ENCODE assay signal across 1 cellular context in genomic region chr13:77838271-77838670, GRCh38.
TF ChIP-seq lines count a peak whose summit lies in the region.

No MANE protein-coding gene starts in this region.

TF ChIP-seq in GM23338, 12 proteins besides CTCF, POLR2A, EP300 and RAD21 (continued from another document):
- TF ChIP-seq, protein P1, sequence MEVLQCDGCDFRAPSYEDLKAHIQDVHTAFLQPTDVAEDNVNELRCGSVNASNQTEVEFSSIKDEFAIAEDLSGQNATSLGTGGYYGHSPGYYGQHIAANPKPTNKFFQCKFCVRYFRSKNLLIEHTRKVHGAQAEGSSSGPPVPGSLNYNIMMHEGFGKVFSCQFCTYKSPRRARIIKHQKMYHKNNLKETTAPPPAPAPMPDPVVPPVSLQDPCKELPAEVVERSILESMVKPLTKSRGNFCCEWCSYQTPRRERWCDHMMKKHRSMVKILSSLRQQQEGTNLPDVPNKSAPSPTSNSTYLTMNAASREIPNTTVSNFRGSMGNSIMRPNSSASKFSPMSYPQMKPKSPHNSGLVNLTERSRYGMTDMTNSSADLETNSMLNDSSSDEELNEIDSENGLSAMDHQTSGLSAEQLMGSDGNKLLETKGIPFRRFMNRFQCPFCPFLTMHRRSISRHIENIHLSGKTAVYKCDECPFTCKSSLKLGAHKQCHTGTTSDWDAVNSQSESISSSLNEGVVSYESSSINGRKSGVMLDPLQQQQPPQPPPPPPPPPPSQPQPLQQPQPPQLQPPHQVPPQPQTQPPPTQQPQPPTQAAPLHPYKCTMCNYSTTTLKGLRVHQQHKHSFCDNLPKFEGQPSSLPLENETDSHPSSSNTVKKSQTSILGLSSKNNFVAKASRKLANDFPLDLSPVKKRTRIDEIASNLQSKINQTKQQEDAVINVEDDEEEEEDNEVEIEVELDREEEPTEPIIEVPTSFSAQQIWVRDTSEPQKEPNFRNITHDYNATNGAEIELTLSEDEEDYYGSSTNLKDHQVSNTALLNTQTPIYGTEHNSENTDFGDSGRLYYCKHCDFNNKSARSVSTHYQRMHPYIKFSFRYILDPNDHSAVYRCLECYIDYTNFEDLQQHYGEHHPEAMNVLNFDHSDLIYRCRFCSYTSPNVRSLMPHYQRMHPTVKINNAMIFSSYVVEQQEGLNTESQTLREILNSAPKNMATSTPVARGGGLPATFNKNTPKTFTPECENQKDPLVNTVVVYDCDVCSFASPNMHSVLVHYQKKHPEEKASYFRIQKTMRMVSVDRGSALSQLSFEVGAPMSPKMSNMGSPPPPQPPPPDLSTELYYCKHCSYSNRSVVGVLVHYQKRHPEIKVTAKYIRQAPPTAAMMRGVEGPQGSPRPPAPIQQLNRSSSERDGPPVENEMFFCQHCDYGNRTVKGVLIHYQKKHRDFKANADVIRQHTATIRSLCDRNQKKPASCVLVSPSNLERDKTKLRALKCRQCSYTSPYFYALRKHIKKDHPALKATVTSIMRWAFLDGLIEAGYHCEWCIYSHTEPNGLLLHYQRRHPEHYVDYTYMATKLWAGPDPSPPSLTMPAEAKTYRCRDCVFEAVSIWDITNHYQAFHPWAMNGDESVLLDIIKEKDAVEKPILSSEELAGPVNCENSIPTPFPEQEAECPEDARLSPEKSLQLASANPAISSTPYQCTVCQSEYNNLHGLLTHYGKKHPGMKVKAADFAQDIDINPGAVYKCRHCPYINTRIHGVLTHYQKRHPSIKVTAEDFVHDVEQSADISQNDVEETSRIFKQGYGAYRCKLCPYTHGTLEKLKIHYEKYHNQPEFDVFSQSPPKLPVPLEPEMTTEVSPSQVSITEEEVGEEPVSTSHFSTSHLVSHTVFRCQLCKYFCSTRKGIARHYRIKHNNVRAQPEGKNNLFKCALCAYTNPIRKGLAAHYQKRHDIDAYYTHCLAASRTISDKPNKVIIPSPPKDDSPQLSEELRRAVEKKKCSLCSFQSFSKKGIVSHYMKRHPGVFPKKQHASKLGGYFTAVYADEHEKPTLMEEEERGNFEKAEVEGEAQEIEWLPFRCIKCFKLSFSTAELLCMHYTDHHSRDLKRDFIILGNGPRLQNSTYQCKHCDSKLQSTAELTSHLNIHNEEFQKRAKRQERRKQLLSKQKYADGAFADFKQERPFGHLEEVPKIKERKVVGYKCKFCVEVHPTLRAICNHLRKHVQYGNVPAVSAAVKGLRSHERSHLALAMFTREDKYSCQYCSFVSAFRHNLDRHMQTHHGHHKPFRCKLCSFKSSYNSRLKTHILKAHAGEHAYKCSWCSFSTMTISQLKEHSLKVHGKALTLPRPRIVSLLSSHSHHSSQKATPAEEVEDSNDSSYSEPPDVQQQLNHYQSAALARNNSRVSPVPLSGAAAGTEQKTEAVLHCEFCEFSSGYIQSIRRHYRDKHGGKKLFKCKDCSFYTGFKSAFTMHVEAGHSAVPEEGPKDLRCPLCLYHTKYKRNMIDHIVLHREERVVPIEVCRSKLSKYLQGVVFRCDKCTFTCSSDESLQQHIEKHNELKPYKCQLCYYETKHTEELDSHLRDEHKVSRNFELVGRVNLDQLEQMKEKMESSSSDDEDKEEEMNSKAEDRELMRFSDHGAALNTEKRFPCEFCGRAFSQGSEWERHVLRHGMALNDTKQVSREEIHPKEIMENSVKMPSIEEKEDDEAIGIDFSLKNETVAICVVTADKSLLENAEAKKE (CRISPR knock-in tag; IDR thresholded peaks at IDR 0.05) = no peak
- TF ChIP-seq CREB1 (CRISPR knock-in tag; IDR thresholded peaks at IDR 0.05; ENCODE audit: low read depth) (no peak), STAT1 (IDR thresholded peaks at IDR 0.05; ENCODE audit: unreplicated experiment) (no peak), EZH2 (IDR thresholded peaks at IDR 0.05; ENCODE audit: low read depth, unreplicated experiment) (no peak), EZH2phosphoT487 (IDR thresholded peaks at IDR 0.05; ENCODE audit: unreplicated experiment) (no peak), NANOG (IDR thresholded peaks at IDR 0.05; ENCODE audit: borderline replicate concordance) (no peak), ZNF331 (CRISPR knock-in tag; IDR thresholded peaks at IDR 0.05; ENCODE audit: low read depth) (no peak), POLR2AphosphoS5 (IDR thresholded peaks at IDR 0.05; ENCODE audit: low read depth) (no peak), ZNF114 (CRISPR knock-in tag; IDR thresholded peaks at IDR 0.05) (no peak)
- TF ChIP-seq, protein P2, sequence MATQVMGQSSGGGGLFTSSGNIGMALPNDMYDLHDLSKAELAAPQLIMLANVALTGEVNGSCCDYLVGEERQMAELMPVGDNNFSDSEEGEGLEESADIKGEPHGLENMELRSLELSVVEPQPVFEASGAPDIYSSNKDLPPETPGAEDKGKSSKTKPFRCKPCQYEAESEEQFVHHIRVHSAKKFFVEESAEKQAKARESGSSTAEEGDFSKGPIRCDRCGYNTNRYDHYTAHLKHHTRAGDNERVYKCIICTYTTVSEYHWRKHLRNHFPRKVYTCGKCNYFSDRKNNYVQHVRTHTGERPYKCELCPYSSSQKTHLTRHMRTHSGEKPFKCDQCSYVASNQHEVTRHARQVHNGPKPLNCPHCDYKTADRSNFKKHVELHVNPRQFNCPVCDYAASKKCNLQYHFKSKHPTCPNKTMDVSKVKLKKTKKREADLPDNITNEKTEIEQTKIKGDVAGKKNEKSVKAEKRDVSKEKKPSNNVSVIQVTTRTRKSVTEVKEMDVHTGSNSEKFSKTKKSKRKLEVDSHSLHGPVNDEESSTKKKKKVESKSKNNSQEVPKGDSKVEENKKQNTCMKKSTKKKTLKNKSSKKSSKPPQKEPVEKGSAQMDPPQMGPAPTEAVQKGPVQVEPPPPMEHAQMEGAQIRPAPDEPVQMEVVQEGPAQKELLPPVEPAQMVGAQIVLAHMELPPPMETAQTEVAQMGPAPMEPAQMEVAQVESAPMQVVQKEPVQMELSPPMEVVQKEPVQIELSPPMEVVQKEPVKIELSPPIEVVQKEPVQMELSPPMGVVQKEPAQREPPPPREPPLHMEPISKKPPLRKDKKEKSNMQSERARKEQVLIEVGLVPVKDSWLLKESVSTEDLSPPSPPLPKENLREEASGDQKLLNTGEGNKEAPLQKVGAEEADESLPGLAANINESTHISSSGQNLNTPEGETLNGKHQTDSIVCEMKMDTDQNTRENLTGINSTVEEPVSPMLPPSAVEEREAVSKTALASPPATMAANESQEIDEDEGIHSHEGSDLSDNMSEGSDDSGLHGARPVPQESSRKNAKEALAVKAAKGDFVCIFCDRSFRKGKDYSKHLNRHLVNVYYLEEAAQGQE (IDR thresholded peaks at IDR 0.05; ENCODE audit: unreplicated experiment) = no peak
- TF ChIP-seq, protein P3, sequence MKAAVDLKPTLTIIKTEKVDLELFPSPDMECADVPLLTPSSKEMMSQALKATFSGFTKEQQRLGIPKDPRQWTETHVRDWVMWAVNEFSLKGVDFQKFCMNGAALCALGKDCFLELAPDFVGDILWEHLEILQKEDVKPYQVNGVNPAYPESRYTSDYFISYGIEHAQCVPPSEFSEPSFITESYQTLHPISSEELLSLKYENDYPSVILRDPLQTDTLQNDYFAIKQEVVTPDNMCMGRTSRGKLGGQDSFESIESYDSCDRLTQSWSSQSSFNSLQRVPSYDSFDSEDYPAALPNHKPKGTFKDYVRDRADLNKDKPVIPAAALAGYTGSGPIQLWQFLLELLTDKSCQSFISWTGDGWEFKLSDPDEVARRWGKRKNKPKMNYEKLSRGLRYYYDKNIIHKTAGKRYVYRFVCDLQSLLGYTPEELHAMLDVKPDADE (IDR thresholded peaks at IDR 0.05) = no peak
